Comparison of ENCODE assay signal across 10 cellular contexts in the genomic region with DNA sequence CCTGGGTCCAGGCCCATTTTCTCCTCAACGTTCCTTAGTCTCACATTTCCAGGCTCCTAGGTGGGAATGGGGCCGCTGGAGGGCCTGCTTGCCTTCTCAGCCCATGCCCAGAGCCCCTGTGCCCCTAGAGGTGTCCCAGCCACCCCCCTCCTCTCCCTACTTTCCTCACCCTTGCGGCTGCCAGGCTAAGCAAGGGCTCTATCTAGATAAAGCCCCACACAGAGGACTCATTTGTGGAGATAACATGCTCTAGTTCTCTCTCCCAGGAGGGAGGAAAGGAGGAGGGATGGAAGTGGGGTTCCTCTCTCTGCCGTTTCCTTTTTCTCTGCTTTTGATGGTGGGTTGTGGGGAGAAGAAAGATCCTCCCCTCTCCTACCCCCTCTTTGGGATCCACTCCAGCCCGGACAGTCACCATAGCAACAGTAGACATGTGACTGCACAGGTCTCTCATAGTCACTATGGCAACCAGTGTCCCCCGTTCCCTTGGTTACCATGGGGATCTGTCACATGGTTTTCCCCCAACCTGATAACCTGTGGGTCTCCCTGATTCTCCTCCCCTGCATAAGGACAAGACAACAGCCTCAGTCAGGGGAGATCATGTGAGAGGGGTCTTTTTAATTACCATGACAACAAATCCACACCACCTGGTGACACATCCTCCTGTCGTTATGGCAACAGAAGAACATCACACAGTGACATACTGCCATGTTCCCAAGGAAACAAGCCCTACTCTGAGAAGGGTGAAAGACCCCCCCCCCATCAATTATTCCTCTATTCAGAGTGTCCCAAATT. TPM values are rescaled to one million over a fixed set of nuclear protein-coding genes. Genes with fewer than 3 reads are reported as not detected.
DNase-seq lines count a peak whose midpoint lies in the region; ATAC-seq and TF ChIP-seq lines count a peak whose summit lies in the region.
"Had no signal": no experiment of that assay in that cellular context is flagged by ENCODE, and none has a peak within 500 bp of the region (broad histone marks: within the 10 kb centered on the region; RNA-seq: fewer than 3 reads in every experiment).

No MANE protein-coding gene starts in this region.

- TF ChIP-seq CTCF in WERI-Rb-1 (IDR thresholded peaks at IDR 0.05; ENCODE audit: low read depth, low read length) = no peak

- H3K4me1 ChIP-seq in iPS-18a (ENCODE audit: control insufficient read depth, low read depth, low read length) = peaks cover 35% of the 10 kb centered on the region

- peaks cover 37% of the 10 kb centered on the region for H3K36me3 ChIP-seq in WERI-Rb-1
- H3K36me3 ChIP-seq in iPS-18a (ENCODE audit: control insufficient read depth, low read depth, low read length) = no peaks in the 10 kb centered on the region

- TF ChIP-seq RAD21 in Ishikawa (IDR thresholded peaks at IDR 0.05; ENCODE audit: low read depth) = no peak

- ATAC-seq in HG02885 (IDR thresholded peaks at IDR 0.05; ENCODE audit: poor library complexity, unreplicated experiment) (no peak), HG02884 (IDR thresholded peaks at IDR 0.05; ENCODE audit: unreplicated experiment) (no peak), HG03025 (IDR thresholded peaks at IDR 0.05; ENCODE audit: low FRiP score, unreplicated experiment) (no peak)

- DNase-seq in AG20443 (ENCODE audit: low spot score) = peak; percentile 38
- DNase-seq in WERI-Rb-1 = no peak
- no peak for DNase-seq in H4 (ENCODE audit: low spot score)
- DNase-seq: effector CD8-positive, alpha-beta T cell had no signal

- TF ChIP-seq EP300 in Ishikawa (IDR thresholded peaks at IDR 0.05; ENCODE audit: borderline replicate concordance) = no peak

- H3K27me3 ChIP-seq in WERI-Rb-1 (ENCODE audit: insufficient read depth, low read depth, severe bottlenecking) (no peaks in the 10 kb centered on the region), iPS-18a (ENCODE audit: control insufficient read depth, insufficient read depth, low read length) (peaks cover 59% of the 10 kb centered on the region)

- H3K9me3 ChIP-seq in WERI-Rb-1 (ENCODE audit: severe bottlenecking) (no peaks in the 10 kb centered on the region), iPS-18a (ENCODE audit: control insufficient read depth, low read depth, low read length) (no peaks in the 10 kb centered on the region)

- peak overlapping the region; percentile 21 for H3K9ac ChIP-seq in iPS-18a (ENCODE audit: low read length)

- H3K27ac ChIP-seq in WERI-Rb-1 (peak overlapping the region; percentile 41), iPS-18a (ENCODE audit: low read length) (no peak overlapping the region)

- no peak overlapping the region for H3K4me3 ChIP-seq in WERI-Rb-1 (ENCODE audit: low read depth, low read length)
- H3K4me3 ChIP-seq in iPS-18a (ENCODE audit: low read length) = no peak overlapping the region

TF ChIP-seq in Ishikawa, 13 proteins besides CTCF, POLR2A, EP300 and RAD21:
- TF ChIP-seq TEAD4 (IDR thresholded peaks at IDR 0.05) (no peak), NFIC (IDR thresholded peaks at IDR 0.05) (no peak), TCF12 (IDR thresholded peaks at IDR 0.05; ENCODE audit: low read depth) (no peak), CEBPB (IDR thresholded peaks at IDR 0.05) (no peak), YY1 (IDR thresholded peaks at IDR 0.05; ENCODE audit: low read depth) (no peak), FOXM1 (IDR thresholded peaks at IDR 0.05; ENCODE audit: borderline replicate concordance, low read depth) (no peak)
- TF ChIP-seq, protein P1, sequence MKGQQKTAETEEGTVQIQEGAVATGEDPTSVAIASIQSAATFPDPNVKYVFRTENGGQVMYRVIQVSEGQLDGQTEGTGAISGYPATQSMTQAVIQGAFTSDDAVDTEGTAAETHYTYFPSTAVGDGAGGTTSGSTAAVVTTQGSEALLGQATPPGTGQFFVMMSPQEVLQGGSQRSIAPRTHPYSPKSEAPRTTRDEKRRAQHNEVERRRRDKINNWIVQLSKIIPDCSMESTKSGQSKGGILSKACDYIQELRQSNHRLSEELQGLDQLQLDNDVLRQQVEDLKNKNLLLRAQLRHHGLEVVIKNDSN (IDR thresholded peaks at IDR 0.05) = peak; percentile 62
- TF ChIP-seq, protein P2, sequence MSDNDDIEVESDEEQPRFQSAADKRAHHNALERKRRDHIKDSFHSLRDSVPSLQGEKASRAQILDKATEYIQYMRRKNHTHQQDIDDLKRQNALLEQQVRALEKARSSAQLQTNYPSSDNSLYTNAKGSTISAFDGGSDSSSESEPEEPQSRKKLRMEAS (IDR thresholded peaks at IDR 0.05) = no peak
TF ChIP-seq in Ishikawa: peak in this region for 1.

RNA-seq across cellular contexts. Expression of a gene that starts 5.2 kb away (rescaled TPM):
- 0.97 and 1.7 TPM in 2 replicates for total RNA-seq in H4 (2014; rRNA removed; shearing (Covaris generic))
- total RNA-seq: MCF 10A had no signal

RNA-seq across cellular contexts. Expression of a gene that starts 18.8 kb away (rescaled TPM):
- total RNA-seq in H4 (2014; rRNA removed; shearing (Covaris generic)) = 88.7 and 104 TPM in 2 replicates

RNA-seq across cellular contexts. Expression of a gene that starts 33.2 kb away (rescaled TPM):
- not detected in 2 replicates for total RNA-seq in H4 (2014; rRNA removed; shearing (Covaris generic))

RNA-seq across cellular contexts. Expression of a gene that starts 57.5 kb away (rescaled TPM):
- not detected in 2 replicates for total RNA-seq in H4 (2014; rRNA removed; shearing (Covaris generic))
